ENCODE assay signal across 6 cellular contexts in the genomic region with DNA sequence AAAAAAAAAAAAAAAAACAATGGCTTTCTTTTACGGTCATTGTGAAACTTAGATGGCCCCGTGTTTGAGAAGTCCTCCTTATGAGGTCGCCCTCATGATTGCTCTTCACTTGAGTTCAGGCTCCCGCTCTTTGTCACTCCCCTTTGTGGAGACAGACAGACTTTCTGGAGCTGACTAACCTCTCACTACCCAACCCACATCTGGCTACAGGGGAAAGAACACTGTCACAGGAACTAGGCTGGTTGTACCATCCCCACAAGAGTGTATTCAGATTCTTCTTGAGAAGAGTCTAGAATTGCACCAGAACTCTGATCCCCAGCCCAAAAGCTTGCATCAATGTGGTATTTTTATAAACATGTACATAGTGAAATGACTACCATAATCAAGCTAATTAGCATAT.
DNase-seq lines count a peak whose midpoint lies in the region; ATAC-seq lines count a peak whose summit lies in the region.
"Not testable (repeated sequence)": the region's sequence is repeated elsewhere in the genome, so short reads cannot be mapped to it uniquely, and the experiment has no call there.

No MANE protein-coding gene starts in this region.

- H3K27ac Mint-ChIP-seq in activated CD4-positive, alpha-beta T cell treated with anti-CD3 and anti-CD28 coated beads for 36 hours; activated T-helper 17 cell treated with anti-CD3 and anti-CD28 coated beads, Interleukin-2, amount 50 U/mL, for 72 hours; stimulated activated effector memory CD8-positive, alpha-beta T cell treated with anti-CD3 and anti-CD28 coated beads, Interleukin-12 subunit alpha, Interleukin-12 subunit beta, amount 100 ng/mL, for 72 hours: not testable (repeated sequence)

- CTCF ChIA-PET in activated CD4-positive, alpha-beta T cell treated with anti-CD3 and anti-CD28 coated beads for 36 hours (lab: Charles Lee) = not testable (repeated sequence)

- H3K27me3 Mint-ChIP-seq in activated CD4-positive, alpha-beta T cell treated with anti-CD3 and anti-CD28 coated beads for 36 hours; activated T-helper 17 cell treated with anti-CD3 and anti-CD28 coated beads, Interleukin-2, amount 50 U/mL, for 72 hours: not testable (repeated sequence)

- POLR2A ChIA-PET in activated CD4-positive, alpha-beta T cell treated with anti-CD3 and anti-CD28 coated beads for 36 hours (lab: Charles Lee) = not testable (repeated sequence)

- H3K9me3 Mint-ChIP-seq in activated CD4-positive, alpha-beta T cell treated with anti-CD3 and anti-CD28 coated beads for 36 hours (ENCODE audit: low read depth); activated T-helper 17 cell treated with anti-CD3 and anti-CD28 coated beads, Interleukin-2, amount 50 U/mL, for 72 hours; stimulated activated effector memory CD8-positive, alpha-beta T cell treated with anti-CD3 and anti-CD28 coated beads, Interleukin-12 subunit alpha, Interleukin-12 subunit beta, amount 100 ng/mL, for 72 hours: not testable (repeated sequence)

- H3K4me1 Mint-ChIP-seq in activated CD4-positive, alpha-beta T cell treated with anti-CD3 and anti-CD28 coated beads for 36 hours; activated T-helper 17 cell treated with anti-CD3 and anti-CD28 coated beads, Interleukin-2, amount 50 U/mL, for 72 hours; stimulated activated effector memory CD8-positive, alpha-beta T cell treated with anti-CD3 and anti-CD28 coated beads, Interleukin-12 subunit alpha, Interleukin-12 subunit beta, amount 100 ng/mL, for 72 hours: not testable (repeated sequence)

- not testable (repeated sequence) for H3K4me3 Mint-ChIP-seq in activated CD4-positive, alpha-beta T cell treated with anti-CD3 and anti-CD28 coated beads for 36 hours; activated T-helper 17 cell treated with anti-CD3 and anti-CD28 coated beads, Interleukin-2, amount 50 U/mL, for 72 hours; stimulated activated effector memory CD8-positive, alpha-beta T cell treated with anti-CD3 and anti-CD28 coated beads, Interleukin-12 subunit alpha, Interleukin-12 subunit beta, amount 100 ng/mL, for 72 hours

- peak; percentile 38 for ATAC-seq in GM18858 (IDR thresholded peaks at IDR 0.05; ENCODE audit: unreplicated experiment)
- peak; percentile 52 for ATAC-seq in HG02642 (IDR thresholded peaks at IDR 0.05; ENCODE audit: poor library complexity, unreplicated experiment)
- peak; percentile 45 for ATAC-seq in HG02973 (IDR thresholded peaks at IDR 0.05; ENCODE audit: unreplicated experiment)
- peak; percentile 63 for ATAC-seq in activated CD4-positive, alpha-beta T cell treated with anti-CD3 and anti-CD28 coated beads for 36 hours
- peak; percentile 48 for ATAC-seq in activated T-helper 17 cell treated with anti-CD3 and anti-CD28 coated beads, Interleukin-2, amount 50 U/mL, for 72 hours (replicated peaks)
- ATAC-seq in stimulated activated effector memory CD8-positive, alpha-beta T cell treated with anti-CD3 and anti-CD28 coated beads, Interleukin-12 subunit alpha, Interleukin-12 subunit beta, amount 100 ng/mL, for 72 hours = peak; percentile 81

- not testable (repeated sequence) for H3K36me3 Mint-ChIP-seq in activated CD4-positive, alpha-beta T cell treated with anti-CD3 and anti-CD28 coated beads for 36 hours (ENCODE audit: low read depth); activated T-helper 17 cell treated with anti-CD3 and anti-CD28 coated beads, Interleukin-2, amount 50 U/mL, for 72 hours (ENCODE audit: low read depth); stimulated activated effector memory CD8-positive, alpha-beta T cell treated with anti-CD3 and anti-CD28 coated beads, Interleukin-12 subunit alpha, Interleukin-12 subunit beta, amount 100 ng/mL, for 72 hours

- DNase-seq in activated CD4-positive, alpha-beta T cell treated with anti-CD3 and anti-CD28 coated beads for 36 hours; stimulated activated effector memory CD8-positive, alpha-beta T cell treated with anti-CD3 and anti-CD28 coated beads, Interleukin-12 subunit alpha, Interleukin-12 subunit beta, amount 100 ng/mL, for 72 hours (ENCODE audit: low spot score in 2 of 2): not testable (repeated sequence)

- intact Hi-C loops in activated CD4-positive, alpha-beta T cell treated with anti-CD3 and anti-CD28 coated beads for 36 hours (cut with DNase I, micrococcal nuclease) = not testable (repeated sequence)
